In the genomic region with DNA sequence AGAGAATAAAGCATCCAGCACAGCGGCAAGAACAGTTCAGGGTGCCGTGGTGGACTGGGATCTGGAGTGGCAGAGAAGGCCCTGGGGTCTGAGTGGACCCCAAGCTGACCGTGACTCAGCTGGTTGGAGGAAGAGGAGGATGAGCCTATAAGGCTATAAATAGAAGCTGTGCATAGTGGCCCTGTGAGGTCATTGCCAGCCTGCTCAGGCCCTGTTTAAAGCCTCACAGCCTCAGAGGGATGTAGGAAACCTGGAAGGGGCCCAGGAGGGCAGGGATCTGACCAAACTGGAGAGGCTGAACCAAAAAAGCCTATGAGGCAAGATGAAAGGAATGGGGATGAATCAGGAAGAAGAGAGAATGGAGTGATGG, we compare ENCODE assay signal across 13 cellular contexts. TPM values are rescaled to one million over a fixed set of nuclear protein-coding genes. Genes with fewer than 3 reads are reported as not detected.
A peak's percentile ranks its signal among the peaks of the same experiment; 100 is the strongest.
DNase-seq lines count a peak whose midpoint lies in the region; ATAC-seq and TF ChIP-seq lines count a peak whose summit lies in the region.
"Had no signal": no experiment of that assay in that cellular context is flagged by ENCODE, and none has a peak within 500 bp of the region (broad histone marks: within the 10 kb centered on the region; RNA-seq: fewer than 3 reads in every experiment).

No MANE protein-coding gene starts in this region.

- H3K27ac Mint-ChIP-seq in H9: no peak overlapping the region
- H3K27ac Mint-ChIP-seq: activated T-cell treated with anti-CD3 and anti-CD28 coated beads, Interleukin-2, amount 50 U/mL, for 24 hours; memory B cell had no signal

- H3K18ac ChIP-seq in H9 (ENCODE audit: insufficient read length, low read depth, low read length): no peak overlapping the region

- no peak for ATAC-seq in GM21723 (IDR thresholded peaks at IDR 0.05; ENCODE audit: unreplicated experiment)
- ATAC-seq: effector memory CD8-positive, alpha-beta T cell had no signal

- no peak overlapping the region for H2BK5ac ChIP-seq in H9 (ENCODE audit: insufficient read length, low read length)

- H3K36me3 Mint-ChIP-seq in H9 (ENCODE audit: insufficient read depth in 1 of 3, low read depth in 3 of 3): no peaks in the 10 kb centered on the region
- H3K36me3 Mint-ChIP-seq: CD4-positive, CD25-positive, alpha-beta regulatory T cell; memory B cell had no signal

- no peak overlapping the region for H3K56ac ChIP-seq in H9 (ENCODE audit: insufficient read length, low read depth, low read length)

- H3K79me1 ChIP-seq in H9 (ENCODE audit: insufficient read depth, low read depth, low read length, poor library complexity, severe bottlenecking): no peaks in the 10 kb centered on the region

- TF ChIP-seq CTCF in AG10803 (conservative IDR thresholded peaks at IDR 0.05; ENCODE audit: low read length): no peak
- TF ChIP-seq CTCF in SK-N-SH (IDR thresholded peaks at IDR 0.05): no peak
- no peak for TF ChIP-seq CTCF in foreskin fibroblast (IDR thresholded peaks at IDR 0.05; ENCODE audit: low read depth, low read length)
- TF ChIP-seq CTCF in osteoblast (IDR thresholded peaks at IDR 0.05; ENCODE audit: extremely low read depth, low read depth, low read length): no peak
- no peak for TF ChIP-seq CTCF in H9 (conservative IDR thresholded peaks at IDR 0.05)

- no peaks in the 10 kb centered on the region for H3K27me3 ChIP-seq in SK-N-SH (ENCODE audit: insufficient read depth)
- no peaks in the 10 kb centered on the region for H3K27me3 ChIP-seq in osteoblast (ENCODE audit: insufficient read depth, low read length)
- H3K27me3 ChIP-seq in H9 (ENCODE audit: insufficient read depth, low read length): no peaks in the 10 kb centered on the region

- H3T11ph ChIP-seq in H9 (ENCODE audit: low read length): no peak overlapping the region

- H4K91ac ChIP-seq in H9 (ENCODE audit: insufficient read length, low read depth, low read length): no peak overlapping the region

- H3K14ac ChIP-seq in H9 (ENCODE audit: insufficient read depth, low read length): no peak overlapping the region

- intact Hi-C loops in posterior cingulate gyrus (cut with DNase I): no loop called here

- DNase-seq in AG10803 (ENCODE audit: low read depth) (peak; percentile 96), SK-N-SH (no peak), foreskin fibroblast (peak; percentile 93 to 96), osteoblast (ENCODE audit: insufficient read length, low spot score, missing footprints) (peak; percentile 98), SKM-1 treated with dmso at 0.1 percent for 144 hours (lab: John Stamatoyannopoulos, UW; ENCODE audit: unreplicated experiment) (no peak), posterior cingulate gyrus (no peak), H9 (no peak)
- DNase-seq: activated T-cell treated with anti-CD3 and anti-CD28 coated beads, Interleukin-2, amount 50 U/mL, for 24 hours; CD4-positive, CD25-positive, alpha-beta regulatory T cell; effector memory CD8-positive, alpha-beta T cell had no signal

- WGBS in SK-N-SH (ENCODE audit: low lambda C conversion rate): 71% methylated on average over 3 of the region's 3 CpGs
- no CpG with 5 or more reads among the region's 3 CpGs for WGBS in H9 (ENCODE audit: extremely low coverage, insufficient read length, low lambda C conversion rate)

- no peak overlapping the region for H3K4ac ChIP-seq in H9 (ENCODE audit: low read depth, low read length)

- no peak overlapping the region for H4K5ac ChIP-seq in H9 (ENCODE audit: insufficient read length, low read depth, low read length)

- peak in 1 of 2 experiments; percentile 48; a peak in 1 of 4 replicates for TF ChIP-seq EP300 in SK-N-SH (IDR thresholded peaks at IDR 0.05; ENCODE audit: borderline replicate concordance in 1 of 2, low read depth in 1 of 2, low read length in 1 of 2)

- H3K4me3 Mint-ChIP-seq in H9: no peak overlapping the region
- H3K4me3 Mint-ChIP-seq: activated T-cell treated with anti-CD3 and anti-CD28 coated beads, Interleukin-2, amount 50 U/mL, for 24 hours; effector memory CD8-positive, alpha-beta T cell; memory B cell had no signal

- H4K8ac ChIP-seq in H9 (replicated peaks; ENCODE audit: insufficient read length, low read depth, low read length): no peak overlapping the region

- no peak overlapping the region for H3K4me3 ChIP-seq in AG10803 (ENCODE audit: low read length)
- H3K4me3 ChIP-seq in SK-N-SH (ENCODE audit: low read depth in 2 of 2, low read length in 1 of 2): no peak overlapping the region
- H3K4me3 ChIP-seq in foreskin fibroblast (ENCODE audit: low read depth in 1 of 2, low read length in 2 of 2): no peak overlapping the region
- H3K4me3 ChIP-seq in osteoblast (ENCODE audit: insufficient read depth, low read length): no peak overlapping the region

- H3K23ac ChIP-seq in H9 (ENCODE audit: insufficient read length, low read depth, low read length): no peak overlapping the region

- peak overlapping the region in 1 of 2 experiments; percentile 80; a peak in 2 of 4 replicates for H3K27ac ChIP-seq in SK-N-SH (ENCODE audit: low read depth in 2 of 2, low read length in 1 of 2)
- H3K27ac ChIP-seq in osteoblast (ENCODE audit: low read depth, low read length): peak overlapping the region; percentile 93
- no peak overlapping the region for H3K27ac ChIP-seq in H9 (ENCODE audit: insufficient read length, low read depth, low read length)

- peaks cover 5 to 24% of the 10 kb centered on the region in 2 experiments; a peak in 3 of 4 replicates for H3K4me1 ChIP-seq in SK-N-SH (ENCODE audit: control insufficient read depth in 1 of 2, insufficient read depth in 2 of 2, low read depth in 1 of 2, low read length in 1 of 2)
- H3K4me1 ChIP-seq in osteoblast (ENCODE audit: insufficient read depth, low read length): peaks cover 24% of the 10 kb centered on the region
- no peaks in the 10 kb centered on the region for H3K4me1 ChIP-seq in H9 (ENCODE audit: insufficient read depth, low read length)

- H3K9me2 ChIP-seq in SK-N-SH: no peaks in the 10 kb centered on the region

- H3K9ac ChIP-seq in SK-N-SH: peak overlapping the region; percentile 8; the same call in 1 of the 2 replicates
- no peak overlapping the region for H3K9ac ChIP-seq in H9 (ENCODE audit: extremely low read depth, insufficient read length, low read length)

- H3K4me1 Mint-ChIP-seq in H9: peaks cover 19 to 31% of the 10 kb centered on the region in 2 experiments

- no peaks in the 10 kb centered on the region for H3K23me2 ChIP-seq in H9 (ENCODE audit: insufficient read length, low read depth, low read length, poor library complexity, severe bottlenecking)

- H2BK12ac ChIP-seq in H9 (ENCODE audit: insufficient read length, low read depth, low read length): no peak overlapping the region

- H2AFZ ChIP-seq in SK-N-SH (ENCODE audit: low read depth) (peak overlapping the region; percentile 9; the same call in 1 of the 2 replicates), osteoblast (ENCODE audit: low read length) (peak overlapping the region; percentile 51), H9 (ENCODE audit: low read length) (no peak overlapping the region)

- H3K4me2 ChIP-seq in SK-N-SH (peak overlapping the region; percentile 20), osteoblast (ENCODE audit: insufficient read depth, low read length) (peak overlapping the region; percentile 30), H9 (ENCODE audit: insufficient read depth, insufficient read length, low read length) (no peak overlapping the region)

- H4K20me1 ChIP-seq in SK-N-SH (ENCODE audit: insufficient read depth): no peaks in the 10 kb centered on the region
- no peaks in the 10 kb centered on the region for H4K20me1 ChIP-seq in osteoblast (ENCODE audit: insufficient read depth, low read length)
- no peaks in the 10 kb centered on the region for H4K20me1 ChIP-seq in H9 (ENCODE audit: control insufficient read depth, insufficient read depth, insufficient read length)

- TF ChIP-seq RAD21 in SK-N-SH (IDR thresholded peaks at IDR 0.05; ENCODE audit: low read length): no peak

- H3K9me3 ChIP-seq in SK-N-SH (no peaks in the 10 kb centered on the region), osteoblast (ENCODE audit: low read depth, low read length) (no peaks in the 10 kb centered on the region), H9 (ENCODE audit: control insufficient read depth, low read depth, low read length) (no peaks in the 10 kb centered on the region)

- peaks cover 6% of the 10 kb centered on the region for H3K27me3 Mint-ChIP-seq in H9 (ENCODE audit: low read depth)

- H3K36me3 ChIP-seq in SK-N-SH (replicated peaks in 1 of 2; ENCODE audit: control insufficient read depth in 1 of 2, insufficient read depth in 2 of 2, low read length in 1 of 2): no peaks in the 10 kb centered on the region
- no peaks in the 10 kb centered on the region for H3K36me3 ChIP-seq in osteoblast (ENCODE audit: insufficient read depth, low read length)

- H3K9me3 Mint-ChIP-seq in H9: peaks cover 0 to 2% of the 10 kb centered on the region in 2 experiments; a peak in 3 of 5 replicates
- H3K9me3 Mint-ChIP-seq: effector memory CD8-positive, alpha-beta T cell; memory B cell had no signal

- peaks cover 9% of the 10 kb centered on the region for H3F3A ChIP-seq in SK-N-SH (replicated peaks; ENCODE audit: insufficient read depth)

- no peak overlapping the region for H2BK15ac ChIP-seq in H9 (ENCODE audit: low read depth, low read length)

- CTCF ChIA-PET in SK-N-SH (lab: Yijun Ruan, JAX): interaction anchor here (1.1 to 4.7 kb wide), 3 partner anchors 24 to 134 kb away, joined by 3 to 21 read pairs (median 18); no protein-coding TSS in a partner anchor

- POLR2A ChIA-PET in SK-N-SH (lab: Yijun Ruan, JAX): interaction anchor here (0.6 kb wide), 1 partner anchor 67 kb away, joined by 3 read pairs; no protein-coding TSS in a partner anchor

- no peak overlapping the region for H2BK20ac ChIP-seq in H9 (ENCODE audit: low read depth, low read length, poor library complexity, severe bottlenecking)

- no peak overlapping the region for H2BK120ac ChIP-seq in H9 (ENCODE audit: low read depth, low read length, poor library complexity, severe bottlenecking)

- H3K79me2 ChIP-seq in SK-N-SH (ENCODE audit: insufficient read depth) (no peaks in the 10 kb centered on the region), osteoblast (ENCODE audit: insufficient read depth, low read length) (no peaks in the 10 kb centered on the region), H9 (ENCODE audit: insufficient read depth, low read length) (no peaks in the 10 kb centered on the region)

- no peak overlapping the region for H2AK5ac ChIP-seq in H9 (ENCODE audit: insufficient read length, low read length)

RNA-seq across cellular contexts. Expression of gene DES, which starts 11.3 kb away (rescaled TPM):
- 0.21 and 0.28 TPM in 2 replicates for polyA plus RNA-seq in SK-N-SH (2012; rRNA removed)
- 0.18 and 0.20 TPM in 2 replicates for polyA plus RNA-seq in SK-N-SH (2012; cell fraction: cytosol; rRNA removed)
- 0.07 and 0.26 TPM in 2 replicates for polyA plus RNA-seq in SK-N-SH (2012; cell fraction: nucleus; rRNA removed)
- total RNA-seq in osteoblast: 0.72 and 1.2 TPM in 2 replicates
- 3.0 and 4.6 TPM in 2 replicates for total RNA-seq in H9 (2021)
- total RNA-seq: CD4-positive, CD25-positive, alpha-beta regulatory T cell; T-helper 2 cell treated with Interferon-gamma antibody and Interleukin-4, amounts not matched to agents 100 ng/mL and 5 ng/mL, for 36 hours had no signal
- polyA plus RNA-seq: CD4-positive, CD25-positive, alpha-beta regulatory T cell had no signal

RNA-seq across cellular contexts. Expression of gene DNPEP, which starts 19.1 kb away (rescaled TPM):
- 80.7 and 92.6 TPM in 2 replicates for polyA plus RNA-seq in SK-N-SH (2012; rRNA removed)
- polyA plus RNA-seq in SK-N-SH (2012; cell fraction: cytosol; rRNA removed): 27.9 and 49.5 TPM in 2 replicates
- polyA plus RNA-seq in SK-N-SH (2012; cell fraction: nucleus; rRNA removed): 188 and 246 TPM in 2 replicates
- total RNA-seq in osteoblast (60.7 and 67.3 TPM in 2 replicates), H9 (2021) (60.9 and 63.5 TPM in 2 replicates)

RNA-seq across cellular contexts. Expression of gene SPEG, which starts 27.8 kb away (rescaled TPM):
- 98.3 and 107 TPM in 2 replicates for polyA plus RNA-seq in SK-N-SH (2012; rRNA removed)
- 27.8 and 36.3 TPM in 2 replicates for polyA plus RNA-seq in SK-N-SH (2012; cell fraction: cytosol; rRNA removed)
- 717 and 872 TPM in 2 replicates for polyA plus RNA-seq in SK-N-SH (2012; cell fraction: nucleus; rRNA removed)
- total RNA-seq in osteoblast (24.2 and 26.4 TPM in 2 replicates), H9 (2021) (23.7 and 25.2 TPM in 2 replicates)

Comparison
In these comparisons a context has a peak if more than half of its experiments do, and no peak if none do; other contexts are left out.
1. DNase-seq: peak in AG10803 (single experiment), foreskin fibroblast (2 of 2) and osteoblast (single experiment); none in SK-N-SH (single experiment), SKM-1 treated with dmso at 0.1 percent for 144 hours (single experiment), posterior cingulate gyrus (0 of 10) and H9 (single experiment).